In genomic region chr7:158987691-158988090, GRCh38 we compare ENCODE assay signal across 13 cellular contexts.
"Had no signal": no experiment of that assay in that cellular context is flagged by ENCODE, and none has a peak within 500 bp of the region (broad histone marks: within the 10 kb centered on the region; RNA-seq: fewer than 3 reads in every experiment).

No MANE protein-coding gene starts in this region.

- H3K4me1 ChIP-seq: colonic mucosa, esophagus muscularis mucosa, esophagus squamous epithelium, foreskin keratinocyte, gastrocnemius medialis, gastroesophageal sphincter, heart left ventricle, heart right ventricle had no signal

- H3K27ac ChIP-seq: colonic mucosa, coronary artery, dorsolateral prefrontal cortex, epithelial cell of prostate, esophagus muscularis mucosa, esophagus squamous epithelium, foreskin keratinocyte, gastrocnemius medialis, gastroesophageal sphincter, heart left ventricle, heart right ventricle had no signal

- H3K36me3 ChIP-seq: colonic mucosa, esophagus muscularis mucosa, esophagus squamous epithelium, gastrocnemius medialis, gastroesophageal sphincter, heart left ventricle, heart right ventricle had no signal

- ATAC-seq: effector memory CD8-positive, alpha-beta T cell; esophagus mucosa; foreskin keratinocyte; gastrocnemius medialis; gastroesophageal sphincter; heart left ventricle; heart right ventricle had no signal

- H3K4me3 ChIP-seq: colonic mucosa, coronary artery, dorsolateral prefrontal cortex, esophagus muscularis mucosa, esophagus squamous epithelium, gastrocnemius medialis, gastroesophageal sphincter, heart left ventricle, heart right ventricle had no signal
